Comparison of ENCODE assay signal across 9 cellular contexts in genomic region chr5:100430268-100430900, GRCh38.
A peak's percentile ranks its signal among the peaks of the same experiment; 100 is the strongest.
DNase-seq lines count a peak whose midpoint lies in the region; ATAC-seq and TF ChIP-seq lines count a peak whose summit lies in the region.
"Had no signal": no experiment of that assay in that cellular context is flagged by ENCODE, and none has a peak within 500 bp of the region (broad histone marks: within the 10 kb centered on the region; RNA-seq: fewer than 3 reads in every experiment).

No MANE protein-coding gene starts in this region.

- DNase-seq in CD14-positive monocyte (ENCODE audit: low spot score) (no peak), glutamatergic neuron (peak; percentile 70), sigmoid colon (peak; percentile 60), cerebellar nuclear complex (lab: John Stamatoyannopoulos, UW) (no peak)
- DNase-seq in activated effector memory CD4-positive, alpha-beta T cell treated with anti-CD3 and anti-CD28 coated beads, Interleukin-2, amount 50 U/mL, for 16 hours = peak; percentile 74

- H3K4me1 Mint-ChIP-seq in CD14-positive monocyte = peaks cover 7% of the 10 kb centered on the region
- H3K4me1 Mint-ChIP-seq in glutamatergic neuron (ENCODE audit: low read depth, unreplicated experiment) = no peaks in the 10 kb centered on the region

- TF ChIP-seq POLR2A in sigmoid colon (IDR thresholded peaks at IDR 0.05) = no peak

- H3K4me3 Mint-ChIP-seq in CD14-positive monocyte = no peak overlapping the region
- no peak overlapping the region for H3K4me3 Mint-ChIP-seq in glutamatergic neuron (ENCODE audit: unreplicated experiment)
- H3K4me3 Mint-ChIP-seq: stimulated activated naive CD8-positive, alpha-beta T cell treated with anti-CD3 and anti-CD28 coated beads, Interleukin-15, Interleukin-2, amounts not matched to agents 100 ng/mL and 50 ng/mL, for 24 hours had no signal

- WGBS in sigmoid colon, 2 donors = 34 to 35% methylated on average over 4 of the region's 4 CpGs

- no peaks in the 10 kb centered on the region for H4K20me1 ChIP-seq in OCI-LY3 (ENCODE audit: insufficient read depth, low read length)

- H3K4me1 ChIP-seq in OCI-LY3 (ENCODE audit: low read length) = peaks cover 8% of the 10 kb centered on the region
- no peaks in the 10 kb centered on the region for H3K4me1 ChIP-seq in sigmoid colon

- H3K27me3 Mint-ChIP-seq in CD14-positive monocyte (ENCODE audit: low read depth in 3 of 3) (peaks cover 0 to 3% (median 0%) of the 10 kb centered on the region in 3 donors), glutamatergic neuron (ENCODE audit: unreplicated experiment) (no peaks in the 10 kb centered on the region)
- H3K27me3 Mint-ChIP-seq: stimulated activated naive CD8-positive, alpha-beta T cell treated with anti-CD3 and anti-CD28 coated beads, Interleukin-15, Interleukin-2, amounts not matched to agents 100 ng/mL and 50 ng/mL, for 24 hours had no signal

- H3K36me3 ChIP-seq in OCI-LY3 (replicated peaks; ENCODE audit: low read depth, low read length) = no peaks in the 10 kb centered on the region
- no peaks in the 10 kb centered on the region for H3K36me3 ChIP-seq in sigmoid colon

- H3K4me2 ChIP-seq in OCI-LY3 (ENCODE audit: low read length) = no peak overlapping the region

- H3K9me3 ChIP-seq in OCI-LY3 (ENCODE audit: insufficient read depth, low read length) = no peaks in the 10 kb centered on the region
- H3K9me3 ChIP-seq in sigmoid colon = peaks cover 0 to 5% (median 0%) of the 10 kb centered on the region in 4 donors

- TF ChIP-seq CTCF in CD14-positive monocyte (IDR thresholded peaks at IDR 0.05) = peak; percentile 91
- TF ChIP-seq CTCF in OCI-LY3 (IDR thresholded peaks at IDR 0.05; ENCODE audit: low read depth, low read length) = peak; percentile 83
- peak; percentile 80 for TF ChIP-seq CTCF in glutamatergic neuron (IDR thresholded peaks at IDR 0.05; ENCODE audit: partially characterized antibody, unreplicated experiment)
- TF ChIP-seq CTCF in sigmoid colon (IDR thresholded peaks at IDR 0.05) = peak in 2 of 4 experiments; percentile 41 to 79

- H3K27me3 ChIP-seq in OCI-LY3 (ENCODE audit: low read depth, low read length) = no peaks in the 10 kb centered on the region
- no peaks in the 10 kb centered on the region for H3K27me3 ChIP-seq in sigmoid colon

- H3K27ac ChIP-seq in OCI-LY3 (ENCODE audit: low read length) (no peak overlapping the region), sigmoid colon (no peak overlapping the region)

- H3K36me3 Mint-ChIP-seq in CD14-positive monocyte = no peaks in the 10 kb centered on the region
- no peaks in the 10 kb centered on the region for H3K36me3 Mint-ChIP-seq in glutamatergic neuron (ENCODE audit: unreplicated experiment)

- H3K9me3 Mint-ChIP-seq in CD14-positive monocyte (peaks cover 0 to 2% (median under 1%) of the 10 kb centered on the region in 7 donors), glutamatergic neuron (ENCODE audit: unreplicated experiment) (peaks cover 4% of the 10 kb centered on the region)

- H3K9ac ChIP-seq in OCI-LY3 (ENCODE audit: low read length) = no peak overlapping the region

- TF ChIP-seq EP300 in sigmoid colon (IDR thresholded peaks at IDR 0.05) = no peak

- ATAC-seq in GM18858 (IDR thresholded peaks at IDR 0.05; ENCODE audit: unreplicated experiment) (peak; percentile 82), HG02981 (IDR thresholded peaks at IDR 0.05; ENCODE audit: unreplicated experiment) (peak; percentile 79)

- intact Hi-C loops in CD14-positive monocyte (cut with micrococcal nuclease) (no loop called here), sigmoid colon (cut with DNase I) (no loop called here)

- H3K27ac Mint-ChIP-seq in CD14-positive monocyte = no peak overlapping the region
- H3K27ac Mint-ChIP-seq in glutamatergic neuron (ENCODE audit: unreplicated experiment) = no peak overlapping the region
- H3K27ac Mint-ChIP-seq: stimulated activated naive CD8-positive, alpha-beta T cell treated with anti-CD3 and anti-CD28 coated beads, Interleukin-15, Interleukin-2, amounts not matched to agents 100 ng/mL and 50 ng/mL, for 24 hours had no signal

- H3K79me2 ChIP-seq in OCI-LY3 (ENCODE audit: low read length) = no peaks in the 10 kb centered on the region

- H2AFZ ChIP-seq in OCI-LY3 (ENCODE audit: low read depth, low read length) = no peak overlapping the region

- H3K4me3 ChIP-seq in OCI-LY3 (ENCODE audit: low read length) = no peak overlapping the region
- H3K4me3 ChIP-seq in sigmoid colon = no peak overlapping the region

Comparison
In these comparisons a context has a peak if more than half of its experiments do, and no peak if none do; other contexts are left out.
1. DNase-seq: peak in activated effector memory CD4-positive, alpha-beta T cell treated with anti-CD3 and anti-CD28 coated beads, Interleukin-2, amount 50 U/mL, for 16 hours (single experiment), glutamatergic neuron (single experiment) and sigmoid colon (single experiment); none in CD14-positive monocyte (single experiment) and cerebellar nuclear complex (0 of 2).